ENCODE assay signal across 20 cellular contexts in the genomic region with DNA sequence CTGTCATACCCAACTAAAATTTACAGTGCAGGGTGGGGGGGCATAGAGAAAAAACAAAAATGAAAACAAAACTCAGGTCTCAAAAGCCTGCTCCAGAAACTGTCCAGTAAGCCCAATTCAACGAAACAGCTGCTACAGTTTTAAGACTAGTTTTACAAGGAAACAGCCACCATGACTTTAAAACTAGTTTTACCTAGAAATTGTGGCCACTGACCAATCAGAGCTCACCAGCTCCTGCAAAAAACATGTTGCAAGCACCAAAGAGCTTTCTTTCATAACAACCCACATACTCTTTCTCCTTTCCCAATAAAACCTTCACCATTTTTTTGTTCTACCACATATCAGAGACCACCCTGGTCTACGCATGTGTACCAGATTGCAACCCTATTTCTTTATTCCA. TPM values are rescaled to one million over a fixed set of nuclear protein-coding genes. Genes with fewer than 3 reads are reported as not detected.
DNase-seq lines count a peak whose midpoint lies in the region; ATAC-seq, FAIRE-seq and TF ChIP-seq lines count a peak whose summit lies in the region.
"Had no signal": no experiment of that assay in that cellular context is flagged by ENCODE, and none has a peak within 500 bp of the region (broad histone marks: within the 10 kb centered on the region; RNA-seq: fewer than 3 reads in every experiment).

No MANE protein-coding gene starts in this region.

- no peaks in the 10 kb centered on the region for H3K79me2 ChIP-seq in GM23248 (ENCODE audit: insufficient read depth)
- H3K79me2 ChIP-seq in PC-3 (ENCODE audit: low read length), result no peaks in the 10 kb centered on the region

- H3K9ac ChIP-seq in GM23248, result no peak overlapping the region
- no peak overlapping the region for H3K9ac ChIP-seq in PC-3 (ENCODE audit: low read length)

- CTCF ChIA-PET in PC-3 (lab: Charles Lee), result interaction anchor here (1.2 kb wide), 1 partner anchor 46 kb away, joined by 3 read pairs; no protein-coding TSS in a partner anchor

- DNase-seq in AG20443 (ENCODE audit: low spot score) (peak; percentile 15), GM23248 (peak; percentile 30), PC-3 (peak; percentile 58), fibroblast of peridontal ligament (ENCODE audit: extremely low read depth) (peak; percentile 26), small intestine (no peak)
- DNase-seq in activated CD4-positive, alpha-beta T cell treated with anti-CD3 and anti-CD28 coated beads for 48 hours, result no peak
- DNase-seq: activated CD4-positive, alpha-beta T cell treated with anti-CD3 and anti-CD28 coated beads for 36 hours; activated naive CD8-positive, alpha-beta T cell treated with anti-CD3 and anti-CD28 coated beads, Interleukin-2, amount 10 ng/mL, durations not matched to agents 7 days and 5 days; activated T-cell treated with anti-CD3 and anti-CD28 coated beads, Interleukin-2, amount 50 U/mL, for 1 hour; central memory CD4-positive, alpha-beta T cell; DND-41; glutamatergic neuron; NCI-H1092; NCI-H345; stomach had no signal

- H3K4me2 ChIP-seq in GM23248 (ENCODE audit: unreplicated experiment) (no peak overlapping the region), PC-3 (ENCODE audit: low read length) (no peak overlapping the region)

- TF ChIP-seq CTCF in PC-3 (conservative IDR thresholded peaks at IDR 0.05; ENCODE audit: low read depth, low read length), result no peak

- BruUV-seq in PC-3 (replicated peaks; lab: Mats Ljungman, UMichigan), result no TSS peak

- FAIRE-seq in small intestine (lab: Jason Lieb, UNC), result no peak
- FAIRE-seq: GM12892 had no signal

- H4K20me1 ChIP-seq in GM23248 (ENCODE audit: insufficient read depth), result no peaks in the 10 kb centered on the region
- no peaks in the 10 kb centered on the region for H4K20me1 ChIP-seq in PC-3 (ENCODE audit: low read length)

- H3K27ac ChIP-seq in GM23248 (no peak overlapping the region), PC-3 (ENCODE audit: low read length) (no peak overlapping the region), small intestine (ENCODE audit: low read depth in 1 of 2, low read length in 1 of 2) (no peak overlapping the region)
- H3K27ac ChIP-seq: stomach had no signal

- WGBS in GM23248 (ENCODE audit: low coverage in 1 of 2, low lambda C conversion rate in 2 of 2, missing lambda C conversion rate in 2 of 2), 2 experiments, result 57 to 62% methylated on average over 2 of the region's 2 CpGs
- 90 to 91% (median 90%) methylated on average over 2 of the region's 2 CpGs for WGBS in small intestine, 3 donors

- H2AFZ ChIP-seq in GM23248 (no peak overlapping the region), PC-3 (ENCODE audit: low read length) (peak overlapping the region; percentile 54; the same call in 1 of the 2 replicates)

- H3K9me3 ChIP-seq in GM23248 (ENCODE audit: low read depth), result no peaks in the 10 kb centered on the region
- H3K9me3 ChIP-seq in PC-3 (ENCODE audit: low read length), result no peaks in the 10 kb centered on the region
- no peaks in the 10 kb centered on the region for H3K9me3 ChIP-seq in small intestine (ENCODE audit: control insufficient read depth, low read depth)
- H3K9me3 ChIP-seq: stomach had no signal

- no peaks in the 10 kb centered on the region for H3K4me1 ChIP-seq in GM23248 (ENCODE audit: insufficient read depth)
- no peaks in the 10 kb centered on the region for H3K4me1 ChIP-seq in PC-3 (ENCODE audit: insufficient read depth, low read length)
- no peaks in the 10 kb centered on the region for H3K4me1 ChIP-seq in small intestine (ENCODE audit: control insufficient read depth in 2 of 2, insufficient read depth in 1 of 2, low read depth in 1 of 2, low read length in 1 of 2)

- no peaks in the 10 kb centered on the region for H3F3A ChIP-seq in GM23248 (ENCODE audit: insufficient read depth)
- no peaks in the 10 kb centered on the region for H3F3A ChIP-seq in PC-3 (ENCODE audit: low read length, unreplicated experiment)

- POLR2A ChIA-PET in PC-3 (lab: Charles Lee; ENCODE audit: unreplicated experiment), result no interaction called here

- no peak overlapping the region for H3K4me3 ChIP-seq in GM23248
- no peak overlapping the region for H3K4me3 ChIP-seq in PC-3 (ENCODE audit: low read length)
- H3K4me3 ChIP-seq in small intestine (ENCODE audit: low read depth in 1 of 2, low read length in 2 of 2), result no peak overlapping the region
- H3K4me3 ChIP-seq: stomach had no signal

- in situ Hi-C loops in GM23248 (cut with MboI), result loop anchor here (25.0 kb wide), 1 partner anchor 808 kb away; no protein-coding TSS in a partner anchor

- no peaks in the 10 kb centered on the region for H3K9me2 ChIP-seq in GM23248 (ENCODE audit: insufficient read depth)
- no peaks in the 10 kb centered on the region for H3K9me2 ChIP-seq in PC-3 (replicated peaks; ENCODE audit: low read length)

- intact Hi-C loops in PC-3 (cut with micrococcal nuclease), result no loop called here

- H3K27me3 ChIP-seq in GM23248 (replicated peaks; ENCODE audit: insufficient read depth), result peaks cover 5% of the 10 kb centered on the region; the same call in 1 of the 2 replicates
- no peaks in the 10 kb centered on the region for H3K27me3 ChIP-seq in PC-3 (ENCODE audit: low read length)
- H3K27me3 ChIP-seq in small intestine (ENCODE audit: control insufficient read depth in 2 of 2, insufficient read depth in 2 of 2, low read length in 2 of 2), result no peaks in the 10 kb centered on the region
- H3K27me3 ChIP-seq: stomach had no signal

- no peaks in the 10 kb centered on the region for H3K36me3 ChIP-seq in GM23248 (ENCODE audit: low read depth)
- H3K36me3 ChIP-seq in PC-3 (ENCODE audit: low read depth, low read length), result no peaks in the 10 kb centered on the region
- no peaks in the 10 kb centered on the region for H3K36me3 ChIP-seq in small intestine (ENCODE audit: control insufficient read depth in 2 of 2, insufficient read depth in 2 of 2, low read length in 2 of 2)
- H3K36me3 ChIP-seq: stomach had no signal

- no peak for ATAC-seq in PC-3
- ATAC-seq in HG02973 (IDR thresholded peaks at IDR 0.05; ENCODE audit: unreplicated experiment), result no peak
- no peak for ATAC-seq in GM21367 (IDR thresholded peaks at IDR 0.05; ENCODE audit: unreplicated experiment)
- ATAC-seq: activated CD4-positive, alpha-beta T cell treated with anti-CD3 and anti-CD28 coated beads for 36 hours; Panc1 had no signal

RNA-seq across cellular contexts. Expression of gene CFAP91, which starts 7.3 kb away (rescaled TPM):
- not detected in 2 replicates for total RNA-seq in GM23248 (2014; rRNA removed; shearing (Covaris generic))
- polyA plus RNA-seq in GM23248 (2016; fragmentation: Nextera tagmentation; extraction: Ambion mirVana), result not detected in 2 replicates
- total RNA-seq in PC-3 (2014; rRNA removed), result 0.17 and 1.1 TPM in 2 replicates
- polyA plus RNA-seq in small intestine, result under 1 TPM in 1 of 3 donors, not detected in 2; 0.43 TPM
- total RNA-seq: osteocyte had no signal

RNA-seq across cellular contexts. Expression of gene COX17, which starts 18.3 kb away (rescaled TPM):
- total RNA-seq in GM23248 (2014; rRNA removed; shearing (Covaris generic)), result 7.0 and 27.7 TPM in 2 replicates
- polyA plus RNA-seq in GM23248 (2016; fragmentation: Nextera tagmentation; extraction: Ambion mirVana) (53.3 and 56.7 TPM in 2 replicates), small intestine (100 to 1,000 TPM; 101 to 313 (median 221) TPM)
- 102 and 159 TPM in 2 replicates for total RNA-seq in PC-3 (2014; rRNA removed)

RNA-seq across cellular contexts. Expression of gene POPDC2, which starts 35.1 kb away (rescaled TPM):
- not detected in 2 replicates for total RNA-seq in GM23248 (2014; rRNA removed; shearing (Covaris generic))
- polyA plus RNA-seq in GM23248 (2016; fragmentation: Nextera tagmentation; extraction: Ambion mirVana) (0.74 and 1.2 TPM in 2 replicates), small intestine (1 to 10 TPM; 1.8 to 8.6 (median 2.0) TPM)
- total RNA-seq in PC-3 (2014; rRNA removed), result 0.62 and 0.98 TPM in 2 replicates

Comparison
In these comparisons a context has a peak if more than half of its experiments do, and no peak if none do; other contexts are left out.
1. DNase-seq: peak in AG20443 (single experiment), GM23248 (single experiment), PC-3 (single experiment) and fibroblast of peridontal ligament (single experiment); none in activated CD4-positive, alpha-beta T cell treated with anti-CD3 and anti-CD28 coated beads for 48 hours (single experiment) and small intestine (single experiment).